18 cellular contexts compared by ENCODE assay signal in genomic region chr15:23176683-23177082, GRCh38. TPM values are rescaled to one million over a fixed set of nuclear protein-coding genes. Genes with fewer than 3 reads are reported as not detected.
"Had no signal": no experiment of that assay in that cellular context is flagged by ENCODE, and none has a peak within 500 bp of the region (broad histone marks: within the 10 kb centered on the region; RNA-seq: fewer than 3 reads in every experiment).

No MANE protein-coding gene starts in this region.

RNA-seq across cellular contexts. Expression of gene GOLGA6L1, which starts 40.1 kb away (rescaled TPM):
- total RNA-seq: heart left ventricle; left colon; left lung; liver; lower lobe of right lung; mammary epithelial cell; mucosa of gallbladder; naive thymus-derived CD8-positive, alpha-beta T cell; neural crest cell; osteoblast; pancreas; psoas muscle; skeletal muscle tissue; smooth muscle cell; thoracic aorta; ureter; uterus had no signal
- polyA plus RNA-seq: heart left ventricle; immature natural killer cell; liver; mammary epithelial cell; naive thymus-derived CD8-positive, alpha-beta T cell; pancreas; psoas muscle; smooth muscle cell had no signal
